ENCODE assay signal across 26 cellular contexts in genomic region chr16:35651841-35652240, GRCh38.
"Had no signal": no experiment of that assay in that cellular context is flagged by ENCODE, and none has a peak within 500 bp of the region (broad histone marks: within the 10 kb centered on the region; RNA-seq: fewer than 3 reads in every experiment).

No MANE protein-coding gene starts in this region.

- ATAC-seq: stimulated activated effector memory CD8-positive, alpha-beta T cell treated with anti-CD3 and anti-CD28 coated beads, Interleukin-12 subunit alpha, Interleukin-12 subunit beta, amount 100 ng/mL, for 72 hours; stimulated activated memory B cell treated with anti-CD40 and anti-IgM and Interleukin-4, amounts not matched to agents 10 μg/mL and 1 μg/mL and 100 μg/mL, for 72 hours; stimulated activated naive B cell treated with anti-CD40 and anti-IgM and Interleukin-4, amounts not matched to agents 10 μg/mL and 1 μg/mL and 100 μg/mL, for 72 hours; stimulated activated naive CD8-positive, alpha-beta T cell treated with anti-CD3 and anti-CD28 coated beads, Interleukin-15, amount 100 ng/mL, for 72 hours; stimulated activated naive CD8-positive, alpha-beta T cell treated with anti-CD3 and anti-CD28 coated beads, Interleukin-15, Interleukin-2, amounts not matched to agents 100 U/mL and 50 U/mL, for 24 hours; upper lobe of right lung had no signal

- H3K4me3 ChIP-seq: stomach, suprapubic skin, testis, thoracic aorta, thyroid gland, tibial artery, tibial nerve, transverse colon, upper lobe of left lung, upper lobe of right lung, uterus, vagina had no signal

- H3K36me3 ChIP-seq: stomach, suprapubic skin, thoracic aorta, thyroid gland, tibial artery, tibial nerve, transverse colon, upper lobe of left lung, upper lobe of right lung, uterus, vagina had no signal

- H3K27ac ChIP-seq: stomach, suprapubic skin, testis, thoracic aorta, thyroid gland, tibial artery, tibial nerve, transverse colon, upper lobe of left lung, upper lobe of right lung, uterus, vagina had no signal

- H3K27me3 ChIP-seq: stomach, suprapubic skin, testis, thyroid gland, tibial artery, tibial nerve, transverse colon, upper lobe of left lung, upper lobe of right lung, uterus, vagina had no signal

- H3K9me3 ChIP-seq: testis, thoracic aorta, thyroid gland, tibial artery, transverse colon, upper lobe of left lung, uterus had no signal

- H3K4me1 ChIP-seq: stomach, suprapubic skin, testis, thyroid gland, tibial artery, tibial nerve, transverse colon, upper lobe of left lung, upper lobe of right lung, uterus, vagina had no signal

- DNase-seq: stimulated activated CD4-positive, alpha-beta T cell treated with anti-CD3 and anti-CD28 coated beads, Interleukin-2, amount 100 ng/mL, for 48 hours; stimulated activated CD4-positive, alpha-beta T cell treated with anti-CD3 and anti-CD28 coated beads, Interleukin-4, amount 100 ng/mL, for 1 hour; stimulated activated CD4-positive, alpha-beta T cell treated with anti-CD3 and anti-CD28 coated beads, Interleukin-4, amount 100 ng/mL, for 24 hours; stimulated activated CD4-positive, alpha-beta T cell treated with anti-CD3 and anti-CD28 coated beads, Interleukin-4, amount 100 ng/mL, for 4 hours; stimulated activated CD8-positive, alpha-beta memory T cell treated with anti-CD3 and anti-CD28 coated beads, Interleukin-4, amount 100 ng/mL, for 48 hours; stimulated activated naive B cell treated with anti-CD40 and anti-IgM and Interleukin-4, amounts not matched to agents 10 μg/mL and 1 μg/mL and 100 μg/mL, for 72 hours; stimulated activated naive CD4-positive, alpha-beta T cell; stimulated activated naive CD4-positive, alpha-beta T cell treated with Interleukin-2 at 50 U/mL for 16 hours; stimulated activated naive CD8-positive, alpha-beta T cell treated with anti-CD3 and anti-CD28 coated beads, Interleukin-15, amount 100 ng/mL, for 72 hours; stimulated activated naive CD8-positive, alpha-beta T cell treated with anti-CD3 and anti-CD28 coated beads, Interleukin-15, Interleukin-2, amounts not matched to agents 100 U/mL and 50 U/mL, for 24 hours; stomach; substantia nigra; testis; thyroid gland; tibial artery; transverse colon; trophoblast cell; upper lobe of left lung; upper lobe of right lung; uterus had no signal
